32 cellular contexts compared by ENCODE assay signal in the genomic region with DNA sequence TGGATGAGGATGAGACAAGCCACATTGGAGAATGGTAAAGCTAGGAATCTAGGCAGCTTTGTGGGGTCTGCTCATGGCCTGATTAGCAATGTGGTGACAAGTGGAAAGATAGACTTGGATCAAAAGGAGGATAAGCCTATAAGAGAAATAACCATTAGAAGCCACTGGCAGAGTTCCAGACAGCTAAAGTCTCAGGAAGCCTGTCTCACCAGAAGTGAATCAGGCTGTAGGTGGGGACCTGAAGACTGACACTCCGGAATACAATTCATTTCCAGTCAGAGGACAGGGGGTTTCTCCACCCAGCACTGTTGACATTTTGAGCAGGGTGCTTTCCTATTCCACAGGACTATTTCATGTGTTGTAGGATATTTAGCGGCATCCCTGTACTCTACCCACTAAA.
DNase-seq lines count a peak whose midpoint lies in the region; ATAC-seq and TF ChIP-seq lines count a peak whose summit lies in the region.
"Had no signal": no experiment of that assay in that cellular context is flagged by ENCODE, and none has a peak within 500 bp of the region (broad histone marks: within the 10 kb centered on the region; RNA-seq: fewer than 3 reads in every experiment).

No MANE protein-coding gene starts in this region.

- H3K4ac ChIP-seq in mesendoderm (ENCODE audit: low read depth, low read length), result no peak overlapping the region

- H3K23ac ChIP-seq in mesendoderm (ENCODE audit: low read length), result no peak overlapping the region

- H4K5ac ChIP-seq in mesendoderm (ENCODE audit: low read length), result no peak overlapping the region

- peak overlapping the region; percentile 47 for H2BK5ac ChIP-seq in mesendoderm (ENCODE audit: low read length)

- H3K4me3 ChIP-seq in cardiac muscle cell (no peak overlapping the region), choroid plexus epithelial cell (ENCODE audit: low read depth, low read length) (no peak overlapping the region), mesendoderm (ENCODE audit: low read length) (no peak overlapping the region)
- H3K4me3 ChIP-seq: dorsolateral prefrontal cortex, GM12878, Peyer's patch, right atrium auricular region, spleen, upper lobe of right lung had no signal

- TF ChIP-seq CTCF in cardiac muscle cell (IDR thresholded peaks at IDR 0.05; ENCODE audit: low read depth, low read length) (no peak), choroid plexus epithelial cell (conservative IDR thresholded peaks at IDR 0.05; ENCODE audit: low read depth, low read length) (no peak)

- H3K79me1 ChIP-seq in mesendoderm (ENCODE audit: low read length), result no peaks in the 10 kb centered on the region

- no peak overlapping the region for H3K56ac ChIP-seq in mesendoderm (ENCODE audit: low read length)

- H3K27me3 ChIP-seq in cardiac muscle cell (no peaks in the 10 kb centered on the region), mesendoderm (ENCODE audit: insufficient read depth, low read length, poor library complexity) (no peaks in the 10 kb centered on the region)
- H3K27me3 ChIP-seq: dorsolateral prefrontal cortex, neutrophil, Peyer's patch, right atrium auricular region, spleen, upper lobe of right lung had no signal

- no peaks in the 10 kb centered on the region for H3K9me3 ChIP-seq in cardiac muscle cell (ENCODE audit: low read depth)
- H3K9me3 ChIP-seq: neutrophil, Peyer's patch, right atrium auricular region, upper lobe of right lung had no signal

- peak overlapping the region; percentile 82 for H2BK120ac ChIP-seq in mesendoderm (ENCODE audit: low read depth, low read length)

- H3K27ac ChIP-seq in cardiac muscle cell (peak overlapping the region; percentile 72), mesendoderm (ENCODE audit: low read depth, low read length) (peak overlapping the region; percentile 4)
- H3K27ac ChIP-seq: dorsolateral prefrontal cortex, KMS-11, neutrophil, Peyer's patch, right atrium auricular region, spleen, upper lobe of right lung had no signal

- H3K4me1 ChIP-seq in cardiac muscle cell (ENCODE audit: low read depth) (peaks cover 30% of the 10 kb centered on the region), mesendoderm (ENCODE audit: control insufficient read depth, low read depth, low read length) (peaks cover 11% of the 10 kb centered on the region)
- H3K4me1 ChIP-seq: Peyer's patch, right atrium auricular region, spleen, upper lobe of right lung had no signal

- H3K36me3 ChIP-seq in cardiac muscle cell (no peaks in the 10 kb centered on the region), mesendoderm (ENCODE audit: control insufficient read depth, insufficient read depth, low read length) (no peaks in the 10 kb centered on the region)
- H3K36me3 ChIP-seq: neutrophil, Peyer's patch, right atrium auricular region, spleen, upper lobe of right lung had no signal

- ATAC-seq in left ventricle myocardium superior, result no peak
- no peak for ATAC-seq in HG03135 (IDR thresholded peaks at IDR 0.05; ENCODE audit: unreplicated experiment)
- no peak for ATAC-seq in GM18517 (IDR thresholded peaks at IDR 0.05; ENCODE audit: unreplicated experiment)
- ATAC-seq: stimulated activated naive CD8-positive, alpha-beta T cell treated with anti-CD3 and anti-CD28 coated beads, Interleukin-15, Interleukin-2, amounts not matched to agents 100 U/mL and 50 U/mL, for 24 hours; upper lobe of right lung had no signal

- H2AK5ac ChIP-seq in mesendoderm (ENCODE audit: low read length), result no peak overlapping the region

- H3K9ac ChIP-seq in mesendoderm (ENCODE audit: low read length), result no peak overlapping the region
- H3K9ac ChIP-seq: KMS-11 had no signal

- no CpG with 5 or more reads among the region's 2 CpGs for WGBS in mesendoderm (ENCODE audit: extremely low coverage, insufficient coverage, low lambda C conversion rate)

- no peaks in the 10 kb centered on the region for H3K79me2 ChIP-seq in mesendoderm (ENCODE audit: control insufficient read depth, insufficient read depth, low read length)

- peak overlapping the region; percentile 97 for H3K18ac ChIP-seq in mesendoderm (ENCODE audit: low read length)

- no peak overlapping the region for H3K4me2 ChIP-seq in mesendoderm (ENCODE audit: low read length)
- H3K4me2 ChIP-seq: KMS-11 had no signal

- intact Hi-C loops in left ventricle myocardium superior (cut with micrococcal nuclease), result no loop called here

- peak; percentile 13 to 20 for DNase-seq in cardiac muscle cell (ENCODE audit: low read depth in 1 of 2, low spot score in 1 of 2)
- DNase-seq in left ventricle myocardium superior, result no peak
- peak; percentile 4 for DNase-seq in SK-N-DZ (ENCODE audit: low spot score)
- peak; percentile 29 for DNase-seq in choroid plexus epithelial cell (ENCODE audit: low read depth)
- peak; percentile 32 for DNase-seq in mesendoderm
- DNase-seq in activated naive CD4-positive, alpha-beta T cell treated with Interleukin-2 at 50 U/mL for 16 hours, result no peak
- DNase-seq: activated B cell treated with CpG ODN at 0.5 μM for 24 hours; activated CD4-positive, alpha-beta T cell treated with anti-CD3 and anti-CD28 coated beads, Interleukin-2, amount 50 U/mL, for 1 hour; activated gamma-delta T cell; activated T-cell treated with anti-CD3 and anti-CD28 coated beads, Interleukin-2, amount 50 U/mL, for 24 hours; CD4-positive, alpha-beta T cell; dorsolateral prefrontal cortex; EL; midbrain; MM.1S; naive B cell; NCI-H1105 treated with DMSO at 0.1 percent for 48 hours; NCI-H1930; NCI-H526; Peyer's patch; posterior cingulate gyrus; SIG-M5; spleen; stimulated activated CD4-positive, alpha-beta T cell treated with anti-CD3 and anti-CD28 coated beads, Interleukin-2, amount 100 ng/mL, for 24 hours; stimulated activated naive CD8-positive, alpha-beta T cell treated with anti-CD3 and anti-CD28 coated beads, Interleukin-15, Interleukin-2, amounts not matched to agents 100 U/mL and 50 U/mL, for 24 hours; upper lobe of right lung had no signal

- H4K8ac ChIP-seq in mesendoderm (ENCODE audit: low read depth, low read length), result no peak overlapping the region

- H2BK15ac ChIP-seq in mesendoderm (replicated peaks; ENCODE audit: low read depth), result peak overlapping the region; percentile 85

Comparison
In these comparisons a context has a peak if more than half of its experiments do, and no peak if none do; other contexts are left out.
1. DNase-seq: peak in cardiac muscle cell (2 of 2), SK-N-DZ (single experiment), choroid plexus epithelial cell (single experiment) and mesendoderm (single experiment); none in left ventricle myocardium superior (single experiment) and activated naive CD4-positive, alpha-beta T cell treated with Interleukin-2 at 50 U/mL for 16 hours (single experiment).